Comparison of ENCODE assay signal across 8 cellular contexts in genomic region chr5:115262066-115262404, GRCh38. TPM values are rescaled to one million over a fixed set of nuclear protein-coding genes. Genes with fewer than 3 reads are reported as not detected.
DNase-seq lines count a peak whose midpoint lies in the region; ATAC-seq lines count a peak whose summit lies in the region.

No MANE protein-coding gene starts in this region.

- H3K9me3 ChIP-seq in right cardiac atrium (ENCODE audit: control insufficient read depth, low read length) (no peaks in the 10 kb centered on the region), skeletal muscle satellite cell (replicated peaks; ENCODE audit: low read length) (no peaks in the 10 kb centered on the region)

- H3K4me3 Mint-ChIP-seq in activated CD8-positive, alpha-beta T cell treated with anti-CD3 and anti-CD28 coated beads, Interleukin-2, amount 10 ng/mL, durations not matched to agents 7 days and 5 days: peak overlapping the region; percentile 84

- ATAC-seq in GM21367 (IDR thresholded peaks at IDR 0.05; ENCODE audit: unreplicated experiment) (peak; percentile 40), HG03558 (IDR thresholded peaks at IDR 0.05; ENCODE audit: extremely low read depth, unreplicated experiment) (peak; percentile 24), right cardiac atrium (no peak)
- ATAC-seq in activated CD8-positive, alpha-beta T cell treated with anti-CD3 and anti-CD28 coated beads, Interleukin-2, amount 10 ng/mL, durations not matched to agents 7 days and 5 days: peak; percentile 22

- H3K4me1 Mint-ChIP-seq in activated CD8-positive, alpha-beta T cell treated with anti-CD3 and anti-CD28 coated beads, Interleukin-2, amount 10 ng/mL, durations not matched to agents 7 days and 5 days (ENCODE audit: low read depth): peaks cover 32% of the 10 kb centered on the region

- POLR2A ChIA-PET in activated CD8-positive, alpha-beta T cell treated with anti-CD3 and anti-CD28 coated beads, Interleukin-2, amount 10 ng/mL, durations not matched to agents 7 days and 5 days (lab: Charles Lee): interaction anchor here (0.6 to 2.1 kb wide), 4 partner anchors 11 to 193 kb away, joined by 4 to 7 read pairs (median 5); partner anchors contain the start of gene CCDC112

- intact Hi-C loops in right cardiac atrium (cut with DNase I): no loop called here

- H3K9ac ChIP-seq in skeletal muscle satellite cell (ENCODE audit: low read depth, low read length): peak overlapping the region; percentile 93

- no peaks in the 10 kb centered on the region for H3K4me1 ChIP-seq in right cardiac atrium (ENCODE audit: control insufficient read depth, insufficient read depth, low read length)
- peaks cover 35% of the 10 kb centered on the region for H3K4me1 ChIP-seq in skeletal muscle satellite cell (ENCODE audit: control insufficient read depth, insufficient read depth, low read length)

- no peaks in the 10 kb centered on the region for H3K27me3 Mint-ChIP-seq in activated CD8-positive, alpha-beta T cell treated with anti-CD3 and anti-CD28 coated beads, Interleukin-2, amount 10 ng/mL, durations not matched to agents 7 days and 5 days (ENCODE audit: low read depth)

- no peaks in the 10 kb centered on the region for H3K27me3 ChIP-seq in right cardiac atrium (ENCODE audit: control insufficient read depth, insufficient read depth)
- no peaks in the 10 kb centered on the region for H3K27me3 ChIP-seq in skeletal muscle satellite cell (ENCODE audit: control insufficient read depth, insufficient read depth, low read length)

- 2% methylated on average over 9 of the region's 9 CpGs for WGBS in right cardiac atrium

- H3K9me3 Mint-ChIP-seq in activated CD8-positive, alpha-beta T cell treated with anti-CD3 and anti-CD28 coated beads, Interleukin-2, amount 10 ng/mL, durations not matched to agents 7 days and 5 days (ENCODE audit: insufficient read depth): no peaks in the 10 kb centered on the region

- H3K27ac Mint-ChIP-seq in activated CD8-positive, alpha-beta T cell treated with anti-CD3 and anti-CD28 coated beads, Interleukin-2, amount 10 ng/mL, durations not matched to agents 7 days and 5 days: peak overlapping the region; percentile 90

- DNase-seq in Daoy (ENCODE audit: low read depth) (peak; percentile 4), right cardiac atrium (no peak), retina (no peak), middle frontal gyrus (ENCODE audit: extremely low spot score, low spot score) (no peak)
- no peak for DNase-seq in activated CD8-positive, alpha-beta T cell treated with anti-CD3 and anti-CD28 coated beads, Interleukin-2, amount 10 ng/mL, durations not matched to agents 7 days and 5 days

- H3K36me3 Mint-ChIP-seq in activated CD8-positive, alpha-beta T cell treated with anti-CD3 and anti-CD28 coated beads, Interleukin-2, amount 10 ng/mL, durations not matched to agents 7 days and 5 days (ENCODE audit: low read depth): peaks cover 11% of the 10 kb centered on the region

- H3K4me3 ChIP-seq in right cardiac atrium (ENCODE audit: low read length) (peak overlapping the region; percentile 78), skeletal muscle satellite cell (ENCODE audit: low read length) (peak overlapping the region; percentile 93)

- H3K27ac ChIP-seq in right cardiac atrium (ENCODE audit: low read length): no peak overlapping the region

- no peaks in the 10 kb centered on the region for H3K36me3 ChIP-seq in skeletal muscle satellite cell (ENCODE audit: insufficient read depth, low read length)

- H3K4me2 ChIP-seq in skeletal muscle satellite cell (ENCODE audit: low read length): peak overlapping the region; percentile 92

- CTCF ChIA-PET in activated CD8-positive, alpha-beta T cell treated with anti-CD3 and anti-CD28 coated beads, Interleukin-2, amount 10 ng/mL, durations not matched to agents 7 days and 5 days (lab: Charles Lee): interaction anchor here (0.8 to 1.5 kb wide), 4 partner anchors 11 to 164 kb away, joined by 3 to 4 read pairs (median 3); no protein-coding TSS in a partner anchor

RNA-seq across cellular contexts. Expression of gene PGGT1B, which starts 0.6 kb away (rescaled TPM):
- total RNA-seq in Daoy (2014; rRNA removed; shearing (Covaris generic)): 12.0 and 20.6 TPM in 2 replicates
- 10 to 100 TPM; 26.1 to 28.6 TPM for total RNA-seq in activated CD8-positive, alpha-beta T cell treated with anti-CD3 and anti-CD28 coated beads, Interleukin-2, amount 10 ng/mL, durations not matched to agents 7 days and 5 days
- 10 to 100 TPM; 25.5 to 30.9 (median 27.5) TPM for total RNA-seq in right cardiac atrium
- polyA plus RNA-seq in right cardiac atrium: 3.1 TPM
- total RNA-seq in skeletal muscle satellite cell (2012; rRNA removed): 7.9 and 11.4 TPM in 2 replicates

RNA-seq across cellular contexts. Expression of gene CCDC112, which starts 34.4 kb away (rescaled TPM):
- total RNA-seq in Daoy (2014; rRNA removed; shearing (Covaris generic)): 9.7 and 12.6 TPM in 2 replicates
- under 1 TPM; 0.50 to 0.71 TPM for total RNA-seq in activated CD8-positive, alpha-beta T cell treated with anti-CD3 and anti-CD28 coated beads, Interleukin-2, amount 10 ng/mL, durations not matched to agents 7 days and 5 days
- total RNA-seq in right cardiac atrium: 1 to 10 TPM; 2.8 to 6.0 (median 4.4) TPM
- polyA plus RNA-seq in right cardiac atrium: 4.1 TPM
- 5.9 and 7.9 TPM in 2 replicates for total RNA-seq in skeletal muscle satellite cell (2012; rRNA removed)

Comparison
In these comparisons a context has a peak if more than half of its experiments do, and no peak if none do; other contexts are left out.
1. ATAC-seq: peak in GM21367 (single experiment), HG03558 (single experiment) and activated CD8-positive, alpha-beta T cell treated with anti-CD3 and anti-CD28 coated beads, Interleukin-2, amount 10 ng/mL, durations not matched to agents 7 days and 5 days (single experiment); none in right cardiac atrium (0 of 2).